ENCODE assay signal across 1 cellular context in genomic region chr16:330746-331145, GRCh38.
TF ChIP-seq lines count a peak whose summit lies in the region.

No MANE protein-coding gene starts in this region.

TF ChIP-seq in H1, 55 proteins besides CTCF, POLR2A, EP300 and RAD21:
- TF ChIP-seq TAF7 (optimal IDR thresholded peaks at IDR 0.05; ENCODE audit: borderline replicate concordance, low read depth, low read length) (no peak), CBX8 (IDR thresholded peaks at IDR 0.05; ENCODE audit: borderline replicate concordance, low read depth, low read length) (no peak), E2F6 (IDR thresholded peaks at IDR 0.05) (no peak), SIX5 (IDR thresholded peaks at IDR 0.05; ENCODE audit: low read depth, low read length) (no peak), MAX (IDR thresholded peaks at IDR 0.05) (no peak), BACH1 (IDR thresholded peaks at IDR 0.05; ENCODE audit: low read length) (no peak), EGR1 (IDR thresholded peaks at IDR 0.05; ENCODE audit: borderline replicate concordance, low read depth, low read length) (no peak), HDAC6 (IDR thresholded peaks at IDR 0.05; ENCODE audit: low read depth, low read length) (no peak), ZNF274 (IDR thresholded peaks at IDR 0.05; ENCODE audit: borderline replicate concordance, extremely low read depth, low read length) (no peak), ATF3 (IDR thresholded peaks at IDR 0.05; ENCODE audit: insufficient read depth, low read depth, low read length) (no peak), SUZ12 (IDR thresholded peaks at IDR 0.05; ENCODE audit: low read length) (no peak), KDM1A (IDR thresholded peaks at IDR 0.05; ENCODE audit: borderline replicate concordance, low read length) (no peak)
